ENCODE assay signal across 27 cellular contexts in genomic region chr20:39039261-39039660, GRCh38.
A peak's percentile ranks its signal among the peaks of the same experiment; 100 is the strongest.
DNase-seq lines count a peak whose midpoint lies in the region; ATAC-seq and TF ChIP-seq lines count a peak whose summit lies in the region.
"Had no signal": no experiment of that assay in that cellular context is flagged by ENCODE, and none has a peak within 500 bp of the region (broad histone marks: within the 10 kb centered on the region; RNA-seq: fewer than 3 reads in every experiment).

No MANE protein-coding gene starts in this region.

- H3K9ac ChIP-seq in adipocyte (ENCODE audit: low read length): no peak overlapping the region
- no peak overlapping the region for H3K9ac ChIP-seq in stomach smooth muscle (ENCODE audit: low read length in 2 of 2)
- H3K9ac ChIP-seq: KMS-11 had no signal

- peak overlapping the region; percentile 97 for H3K27ac ChIP-seq in stomach smooth muscle (ENCODE audit: low read length)
- H3K27ac ChIP-seq: 22Rv1, C4-2B, KMS-11, SJSA1 had no signal

- H3K36me3 Mint-ChIP-seq in activated CD8-positive, alpha-beta T cell treated with anti-CD3 and anti-CD28 coated beads, Interleukin-2, amount 10 ng/mL, durations not matched to agents 7 days and 5 days (ENCODE audit: low read depth): peaks cover 14% of the 10 kb centered on the region
- H3K36me3 Mint-ChIP-seq in activated CD8-positive, alpha-beta T cell treated with anti-CD3 and anti-CD28 coated beads for 36 hours (ENCODE audit: low read depth): peaks cover 13% of the 10 kb centered on the region
- peaks cover 11% of the 10 kb centered on the region for H3K36me3 Mint-ChIP-seq in activated CD4-positive, alpha-beta T cell treated with anti-CD3 and anti-CD28 coated beads for 36 hours (ENCODE audit: low read depth)

- H3K27me3 ChIP-seq in adipocyte (replicated peaks; ENCODE audit: control insufficient read depth, insufficient read depth, low read length) (no peaks in the 10 kb centered on the region), stomach smooth muscle (ENCODE audit: control insufficient read depth in 1 of 2, insufficient read depth in 2 of 2, low read length in 2 of 2) (no peaks in the 10 kb centered on the region)
- H3K27me3 ChIP-seq: SJSA1 had no signal

- intact Hi-C loops in activated CD8-positive, alpha-beta T cell treated with anti-CD3 and anti-CD28 coated beads for 36 hours (cut with micrococcal nuclease): no loop called here
- intact Hi-C loops in activated CD4-positive, alpha-beta T cell treated with anti-CD3 and anti-CD28 coated beads for 36 hours (cut with DNase I, micrococcal nuclease): no loop called here

- H3K9me3 ChIP-seq in adipocyte (ENCODE audit: control insufficient read depth, low read length) (no peaks in the 10 kb centered on the region), stomach smooth muscle (ENCODE audit: control insufficient read depth in 2 of 2, low read length in 2 of 2) (no peaks in the 10 kb centered on the region)
- H3K9me3 ChIP-seq: SJSA1 had no signal

- no peak overlapping the region for H3K4me3 Mint-ChIP-seq in activated CD8-positive, alpha-beta T cell treated with anti-CD3 and anti-CD28 coated beads, Interleukin-2, amount 10 ng/mL, durations not matched to agents 7 days and 5 days
- no peak overlapping the region for H3K4me3 Mint-ChIP-seq in activated CD8-positive, alpha-beta T cell treated with anti-CD3 and anti-CD28 coated beads for 36 hours
- H3K4me3 Mint-ChIP-seq in activated CD4-positive, alpha-beta T cell treated with anti-CD3 and anti-CD28 coated beads for 36 hours: no peak overlapping the region
- H3K4me3 Mint-ChIP-seq: B cell; CD8-positive, alpha-beta memory T cell; IgD-negative memory B cell had no signal

- H3K4me1 Mint-ChIP-seq in activated CD8-positive, alpha-beta T cell treated with anti-CD3 and anti-CD28 coated beads, Interleukin-2, amount 10 ng/mL, durations not matched to agents 7 days and 5 days (ENCODE audit: low read depth): no peaks in the 10 kb centered on the region
- no peaks in the 10 kb centered on the region for H3K4me1 Mint-ChIP-seq in activated CD8-positive, alpha-beta T cell treated with anti-CD3 and anti-CD28 coated beads for 36 hours (ENCODE audit: low read depth)
- H3K4me1 Mint-ChIP-seq in activated CD4-positive, alpha-beta T cell treated with anti-CD3 and anti-CD28 coated beads for 36 hours: no peaks in the 10 kb centered on the region
- H3K4me1 Mint-ChIP-seq: B cell; CD8-positive, alpha-beta memory T cell; IgD-negative memory B cell had no signal

- H3K4me3 ChIP-seq in adipocyte (ENCODE audit: low read length) (no peak overlapping the region), fibroblast of villous mesenchyme (ENCODE audit: low read depth, low read length) (no peak overlapping the region), stomach smooth muscle (ENCODE audit: low read length in 2 of 2) (no peak overlapping the region)
- H3K4me3 ChIP-seq: SJSA1 had no signal

- DNase-seq in activated CD8-positive, alpha-beta T cell treated with anti-CD3 and anti-CD28 coated beads, Interleukin-2, amount 10 ng/mL, durations not matched to agents 7 days and 5 days: no peak
- DNase-seq in activated CD8-positive, alpha-beta T cell treated with anti-CD3 and anti-CD28 coated beads for 36 hours: no peak
- peak; percentile 57 for DNase-seq in adipocyte (ENCODE audit: low read depth)
- peak; percentile 37 for DNase-seq in fibroblast of villous mesenchyme (ENCODE audit: low read depth)
- no peak for DNase-seq in activated CD4-positive, alpha-beta T cell treated with anti-CD3 and anti-CD28 coated beads for 36 hours
- DNase-seq in NCI-H226: no peak
- DNase-seq: Calu3; CD8-positive, alpha-beta memory T cell; DMS79 treated with DMSO at 0.1 percent for 48 hours; MM.1S; NCI-H1048; NCI-H1417; NCI-H1694; NCI-H2029 treated with DMSO at 0.1 percent for 48 hours; NCI-H2227 treated with DMSO at 0.1 percent for 48 hours; NCI-H510A; NCI-H69; Right ventricle myocardium superior; RPMI8226 had no signal

- peaks cover 65% of the 10 kb centered on the region for H3K36me3 ChIP-seq in adipocyte (ENCODE audit: control insufficient read depth, insufficient read depth, low read length, severe bottlenecking)
- H3K36me3 ChIP-seq in stomach smooth muscle (ENCODE audit: control insufficient read depth in 2 of 2, insufficient read depth in 2 of 2, low read length in 2 of 2): peaks cover 26 to 38% of the 10 kb centered on the region in 2 donors

- peak overlapping the region; percentile 39 for H3K27ac Mint-ChIP-seq in activated CD8-positive, alpha-beta T cell treated with anti-CD3 and anti-CD28 coated beads, Interleukin-2, amount 10 ng/mL, durations not matched to agents 7 days and 5 days
- no peak overlapping the region for H3K27ac Mint-ChIP-seq in activated CD8-positive, alpha-beta T cell treated with anti-CD3 and anti-CD28 coated beads for 36 hours
- no peak overlapping the region for H3K27ac Mint-ChIP-seq in activated CD4-positive, alpha-beta T cell treated with anti-CD3 and anti-CD28 coated beads for 36 hours
- H3K27ac Mint-ChIP-seq: B cell, IgD-negative memory B cell had no signal

- POLR2A ChIA-PET in activated CD8-positive, alpha-beta T cell treated with anti-CD3 and anti-CD28 coated beads, Interleukin-2, amount 10 ng/mL, durations not matched to agents 7 days and 5 days (lab: Charles Lee): no interaction called here
- POLR2A ChIA-PET in activated CD8-positive, alpha-beta T cell treated with anti-CD3 and anti-CD28 coated beads for 36 hours (lab: Charles Lee): no interaction called here
- POLR2A ChIA-PET in activated CD4-positive, alpha-beta T cell treated with anti-CD3 and anti-CD28 coated beads for 36 hours (lab: Charles Lee): no interaction called here

- H3K4me1 ChIP-seq in adipocyte (ENCODE audit: control insufficient read depth, insufficient read depth, low read length): no peaks in the 10 kb centered on the region
- peaks cover 49% of the 10 kb centered on the region for H3K4me1 ChIP-seq in stomach smooth muscle (ENCODE audit: control insufficient read depth, insufficient read depth, low read length)
- H3K4me1 ChIP-seq: SJSA1 had no signal

- no peak for TF ChIP-seq CTCF in activated CD8-positive, alpha-beta T cell treated with anti-CD3 and anti-CD28 coated beads for 36 hours (IDR thresholded peaks at IDR 0.05)
- no peak for TF ChIP-seq CTCF in fibroblast of villous mesenchyme (IDR thresholded peaks at IDR 0.05; ENCODE audit: insufficient read depth, low read depth, low read length)

- H3K9me3 Mint-ChIP-seq in activated CD8-positive, alpha-beta T cell treated with anti-CD3 and anti-CD28 coated beads, Interleukin-2, amount 10 ng/mL, durations not matched to agents 7 days and 5 days (ENCODE audit: insufficient read depth): no peaks in the 10 kb centered on the region
- no peaks in the 10 kb centered on the region for H3K9me3 Mint-ChIP-seq in activated CD8-positive, alpha-beta T cell treated with anti-CD3 and anti-CD28 coated beads for 36 hours
- no peaks in the 10 kb centered on the region for H3K9me3 Mint-ChIP-seq in activated CD4-positive, alpha-beta T cell treated with anti-CD3 and anti-CD28 coated beads for 36 hours (ENCODE audit: low read depth)
- H3K9me3 Mint-ChIP-seq: CD8-positive, alpha-beta memory T cell; IgD-negative memory B cell had no signal

- CTCF ChIA-PET in activated CD8-positive, alpha-beta T cell treated with anti-CD3 and anti-CD28 coated beads, Interleukin-2, amount 10 ng/mL, durations not matched to agents 7 days and 5 days (lab: Charles Lee): interaction anchor here (0.8 to 6.6 kb wide), 3 partner anchors 11 to 113 kb away, joined by 3 to 48 read pairs (median 5); partner anchors contain the start of genes DHX35 and FAM83D
- CTCF ChIA-PET in activated CD8-positive, alpha-beta T cell treated with anti-CD3 and anti-CD28 coated beads for 36 hours (lab: Charles Lee): interaction anchor here (1.1 to 3.5 kb wide), 4 partner anchors 8 to 113 kb away, joined by 3 to 40 read pairs (median 10); partner anchors contain the start of genes DHX35 and FAM83D
- CTCF ChIA-PET in activated CD4-positive, alpha-beta T cell treated with anti-CD3 and anti-CD28 coated beads for 36 hours (lab: Charles Lee): interaction anchor here (0.8 to 3.4 kb wide), 3 partner anchors 10 to 26 kb away, joined by 3 to 21 read pairs (median 3); no protein-coding TSS in a partner anchor

- no peaks in the 10 kb centered on the region for H3K27me3 Mint-ChIP-seq in activated CD8-positive, alpha-beta T cell treated with anti-CD3 and anti-CD28 coated beads, Interleukin-2, amount 10 ng/mL, durations not matched to agents 7 days and 5 days (ENCODE audit: low read depth)
- no peaks in the 10 kb centered on the region for H3K27me3 Mint-ChIP-seq in activated CD8-positive, alpha-beta T cell treated with anti-CD3 and anti-CD28 coated beads for 36 hours
- no peaks in the 10 kb centered on the region for H3K27me3 Mint-ChIP-seq in activated CD4-positive, alpha-beta T cell treated with anti-CD3 and anti-CD28 coated beads for 36 hours
- H3K27me3 Mint-ChIP-seq: B cell; CD8-positive, alpha-beta memory T cell; IgD-negative memory B cell had no signal

- no peak for ATAC-seq in activated CD8-positive, alpha-beta T cell treated with anti-CD3 and anti-CD28 coated beads, Interleukin-2, amount 10 ng/mL, durations not matched to agents 7 days and 5 days
- no peak for ATAC-seq in activated CD8-positive, alpha-beta T cell treated with anti-CD3 and anti-CD28 coated beads for 36 hours
- ATAC-seq in HG02981 (IDR thresholded peaks at IDR 0.05; ENCODE audit: unreplicated experiment): no peak
- ATAC-seq in activated CD4-positive, alpha-beta T cell treated with anti-CD3 and anti-CD28 coated beads for 36 hours: no peak

Comparison
In these comparisons a context has a peak if more than half of its experiments do, and no peak if none do; other contexts are left out.
1. DNase-seq: peak in adipocyte (single experiment) and fibroblast of villous mesenchyme (single experiment); none in activated CD8-positive, alpha-beta T cell treated with anti-CD3 and anti-CD28 coated beads, Interleukin-2, amount 10 ng/mL, durations not matched to agents 7 days and 5 days (single experiment), activated CD8-positive, alpha-beta T cell treated with anti-CD3 and anti-CD28 coated beads for 36 hours (single experiment), activated CD4-positive, alpha-beta T cell treated with anti-CD3 and anti-CD28 coated beads for 36 hours (single experiment) and NCI-H226 (single experiment).